In the genomic region with DNA sequence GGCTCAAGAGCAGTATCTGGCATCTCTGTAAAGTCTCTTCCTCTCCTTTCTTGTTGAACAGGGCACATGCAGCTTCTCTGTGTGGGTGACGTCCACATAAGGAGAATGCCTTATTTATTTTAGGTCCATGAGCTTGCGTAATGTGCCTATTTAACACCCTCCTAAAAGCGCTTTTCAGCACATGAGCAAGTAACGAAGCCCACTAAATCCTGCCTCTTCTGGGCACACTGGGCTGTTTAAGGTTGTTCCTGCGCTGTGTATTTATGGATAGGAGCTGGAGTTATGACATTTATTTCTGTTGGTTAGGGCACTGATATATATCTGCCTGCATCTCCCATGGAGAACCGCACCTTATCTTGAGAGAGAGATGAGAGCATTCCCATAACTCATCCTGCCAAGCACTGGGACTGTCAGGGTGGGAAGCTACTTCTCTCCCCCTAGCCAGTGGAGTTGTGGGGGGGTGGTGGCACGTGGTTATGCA, we compare ENCODE assay signal across 21 cellular contexts.
"Had no signal": no experiment of that assay in that cellular context is flagged by ENCODE, and none has a peak within 500 bp of the region (broad histone marks: within the 10 kb centered on the region; RNA-seq: fewer than 3 reads in every experiment).

No MANE protein-coding gene starts in this region.

- ATAC-seq: heart right ventricle; mucosa of descending colon; sciatic nerve; stimulated activated naive CD8-positive, alpha-beta T cell treated with anti-CD3 and anti-CD28 coated beads, Interleukin-15, Interleukin-2, amounts not matched to agents 100 U/mL and 50 U/mL, for 24 hours had no signal

- DNase-seq: activated CD4-positive, alpha-beta memory T cell treated with anti-CD3 and anti-CD28 coated beads for 36 hours; activated CD4-positive, alpha-beta T cell treated with anti-CD3 and anti-CD28 coated beads for 48 hours; activated CD4-positive, CD25-positive, alpha-beta regulatory T cell; activated naive CD4-positive, alpha-beta T cell treated with Interleukin-2 at 50 U/mL for 16 hours; activated naive CD8-positive, alpha-beta T cell treated with anti-CD3 and anti-CD28 coated beads, Interleukin-2, amount 10 ng/mL, durations not matched to agents 7 days and 5 days; activated T-cell treated with anti-CD3 and anti-CD28 coated beads, Interleukin-2, amount 50 U/mL, for 48 hours; cortex of kidney; foreskin fibroblast; heart right ventricle; islet precursor cell; left cardiac atrium; mesenchymal stem cell; mucosa of descending colon; naive B cell; nucleus accumbens; stimulated activated CD4-positive, alpha-beta T cell treated with anti-CD3 and anti-CD28 coated beads, Interleukin-4, amount 100 ng/mL, for 1 hour; stimulated activated naive CD8-positive, alpha-beta T cell treated with anti-CD3 and anti-CD28 coated beads, Interleukin-15, Interleukin-2, amounts not matched to agents 100 U/mL and 50 U/mL, for 24 hours; T1000; thyroid gland had no signal

- H3K36me3 ChIP-seq: thyroid gland, vagina had no signal

- H3K4me1 Mint-ChIP-seq: activated naive CD8-positive, alpha-beta T cell treated with anti-CD3 and anti-CD28 coated beads, Interleukin-2, amount 10 ng/mL, durations not matched to agents 7 days and 5 days had no signal

- H3K9me3 ChIP-seq: heart right ventricle, mucosa of descending colon, thyroid gland, vagina had no signal

- H3K27ac ChIP-seq: heart right ventricle, thyroid gland, vagina had no signal

- H3K4me3 ChIP-seq: heart right ventricle, mucosa of descending colon, thyroid gland, vagina had no signal

- H3K4me3 Mint-ChIP-seq: activated CD4-positive, alpha-beta memory T cell treated with anti-CD3 and anti-CD28 coated beads for 36 hours; activated naive CD8-positive, alpha-beta T cell treated with anti-CD3 and anti-CD28 coated beads, Interleukin-2, amount 10 ng/mL, durations not matched to agents 7 days and 5 days; naive B cell had no signal

- H3K9me3 Mint-ChIP-seq: activated CD4-positive, alpha-beta memory T cell treated with anti-CD3 and anti-CD28 coated beads for 36 hours; activated naive CD8-positive, alpha-beta T cell treated with anti-CD3 and anti-CD28 coated beads, Interleukin-2, amount 10 ng/mL, durations not matched to agents 7 days and 5 days; naive B cell had no signal

- H3K27ac Mint-ChIP-seq: activated CD4-positive, alpha-beta memory T cell treated with anti-CD3 and anti-CD28 coated beads for 36 hours; activated naive CD8-positive, alpha-beta T cell treated with anti-CD3 and anti-CD28 coated beads, Interleukin-2, amount 10 ng/mL, durations not matched to agents 7 days and 5 days; naive B cell had no signal

- H3K4me1 ChIP-seq: vagina had no signal

- H3K27me3 Mint-ChIP-seq: activated CD4-positive, alpha-beta memory T cell treated with anti-CD3 and anti-CD28 coated beads for 36 hours; activated naive CD8-positive, alpha-beta T cell treated with anti-CD3 and anti-CD28 coated beads, Interleukin-2, amount 10 ng/mL, durations not matched to agents 7 days and 5 days; naive B cell had no signal

- H3K27me3 ChIP-seq: heart right ventricle, thyroid gland, vagina had no signal
